In the genomic region with DNA sequence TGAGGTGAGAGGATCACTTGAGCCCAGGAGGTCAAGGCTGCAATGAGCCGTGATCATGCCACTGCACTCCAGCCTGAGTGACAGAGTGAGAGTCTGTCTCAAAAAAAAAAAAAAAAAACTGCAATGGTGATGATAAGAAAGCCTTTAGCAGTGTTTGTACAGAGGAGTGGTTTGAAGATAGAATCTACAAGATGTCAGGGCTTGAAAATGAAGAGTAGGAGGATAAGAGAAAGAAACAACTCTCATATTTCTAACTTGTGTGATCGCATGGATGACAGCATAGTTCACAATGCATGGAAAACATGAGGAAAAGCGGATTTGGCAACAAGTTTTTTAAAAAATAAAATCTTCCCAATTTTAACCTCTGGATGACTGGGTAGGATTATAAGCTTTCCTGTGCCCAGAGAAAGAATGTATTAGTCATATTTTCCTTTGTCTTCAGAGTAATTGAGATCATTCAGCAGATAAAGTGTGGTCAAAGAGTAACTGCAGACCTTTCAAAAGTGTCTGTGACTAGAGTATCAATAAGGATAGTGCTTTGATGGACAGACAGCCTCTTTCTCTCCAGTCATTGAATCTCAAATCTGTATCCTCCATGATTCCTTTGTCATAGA, we compare ENCODE assay signal across 21 cellular contexts.
A peak's percentile ranks its signal among the peaks of the same experiment; 100 is the strongest.
DNase-seq lines count a peak whose midpoint lies in the region; ATAC-seq and TF ChIP-seq lines count a peak whose summit lies in the region.
"Had no signal": no experiment of that assay in that cellular context is flagged by ENCODE, and none has a peak within 500 bp of the region (broad histone marks: within the 10 kb centered on the region; RNA-seq: fewer than 3 reads in every experiment).

No MANE protein-coding gene starts in this region.

- CTCF ChIA-PET in MCF 10A (lab: Yijun Ruan, JAX), result interaction anchor here (0.6 to 1.3 kb wide), 2 partner anchors 325 to 407 kb away, joined by 3 read pairs; no protein-coding TSS in a partner anchor

- no peak overlapping the region for H3K4me3 ChIP-seq in breast epithelium
- H3K4me3 ChIP-seq: esophagus squamous epithelium, prostate gland had no signal

- TF ChIP-seq POLR2A in breast epithelium (IDR thresholded peaks at IDR 0.05), result no peak

- H3K4me3 Mint-ChIP-seq in MCF 10A (ENCODE audit: unreplicated experiment), result no peak overlapping the region
- H3K4me3 Mint-ChIP-seq: activated CD4-positive, alpha-beta T cell treated with anti-CD3 and anti-CD28 coated beads, Interleukin-2, amount 10 ng/mL, durations not matched to agents 7 days and 5 days; activated T-cell treated with anti-CD3 and anti-CD28 coated beads, Interleukin-2, amount 50 U/mL, for 24 hours; CD4-positive, alpha-beta memory T cell; naive B cell had no signal

- intact Hi-C loops in MCF 10A (cut with micrococcal nuclease) (no loop called here), breast epithelium (cut with DNase I; ENCODE audit: low total_unique reads) (no loop called here)

- H3K4me1 ChIP-seq in breast epithelium, result no peaks in the 10 kb centered on the region
- H3K4me1 ChIP-seq: esophagus squamous epithelium, prostate gland had no signal

- H3K27me3 Mint-ChIP-seq in MCF 10A (ENCODE audit: insufficient read depth, unreplicated experiment), result no peaks in the 10 kb centered on the region
- H3K27me3 Mint-ChIP-seq: activated CD4-positive, alpha-beta T cell treated with anti-CD3 and anti-CD28 coated beads, Interleukin-2, amount 10 ng/mL, durations not matched to agents 7 days and 5 days; activated T-cell treated with anti-CD3 and anti-CD28 coated beads, Interleukin-2, amount 50 U/mL, for 24 hours; CD4-positive, alpha-beta memory T cell had no signal

- no peaks in the 10 kb centered on the region for H3K27me3 ChIP-seq in breast epithelium
- H3K27me3 ChIP-seq: esophagus squamous epithelium had no signal

- peaks cover 7% of the 10 kb centered on the region for H3K9me3 Mint-ChIP-seq in MCF 10A (ENCODE audit: unreplicated experiment)
- H3K9me3 Mint-ChIP-seq: activated CD4-positive, alpha-beta T cell treated with anti-CD3 and anti-CD28 coated beads, Interleukin-2, amount 10 ng/mL, durations not matched to agents 7 days and 5 days had no signal

- H3K4me1 Mint-ChIP-seq in MCF 10A (ENCODE audit: insufficient read depth, unreplicated experiment), result peaks cover 11% of the 10 kb centered on the region
- H3K4me1 Mint-ChIP-seq: activated CD4-positive, alpha-beta T cell treated with anti-CD3 and anti-CD28 coated beads, Interleukin-2, amount 10 ng/mL, durations not matched to agents 7 days and 5 days; CD4-positive, alpha-beta memory T cell; naive B cell had no signal

- POLR2A ChIA-PET in MCF 10A (lab: Yijun Ruan, JAX), result interaction anchor here (0.6 kb wide), 1 partner anchor 275 kb away, joined by 5 read pairs; no protein-coding TSS in a partner anchor

- H3K27ac ChIP-seq in breast epithelium, result no peak overlapping the region
- H3K27ac ChIP-seq: 22Rv1, esophagus squamous epithelium, prostate gland had no signal

- H3K9me3 ChIP-seq in breast epithelium, result peaks cover 0 to 2% of the 10 kb centered on the region in 2 donors
- H3K9me3 ChIP-seq: esophagus squamous epithelium, prostate gland had no signal

- no peaks in the 10 kb centered on the region for H3K36me3 Mint-ChIP-seq in MCF 10A (ENCODE audit: insufficient read depth, unreplicated experiment)
- H3K36me3 Mint-ChIP-seq: CD4-positive, alpha-beta memory T cell; naive B cell had no signal

- H3K36me3 ChIP-seq in breast epithelium, result no peaks in the 10 kb centered on the region
- H3K36me3 ChIP-seq: esophagus squamous epithelium, prostate gland had no signal

- DNase-seq in MCF 10A (ENCODE audit: unreplicated experiment) (peak; percentile 33), breast epithelium (ENCODE audit: low spot score in 2 of 2) (no peak), amniotic stem cell (lab: John Stamatoyannopoulos, UW) (peak; percentile 12), glomerular visceral epithelial cell (ENCODE audit: extremely low spot score) (peak; percentile 17), NCI-H1930 (lab: John Stamatoyannopoulos, UW) (no peak), DMS114 treated with DMSO at 0.1 percent for 48 hours (lab: John Stamatoyannopoulos, UW; ENCODE audit: unreplicated experiment) (no peak), NCI-H1417 (lab: John Stamatoyannopoulos, UW) (no peak)
- DNase-seq: activated CD4-positive, alpha-beta T cell treated with anti-CD3 and anti-CD28 coated beads, Interleukin-2, amount 10 ng/mL, durations not matched to agents 7 days and 5 days; activated T-cell treated with anti-CD3 and anti-CD28 coated beads, Interleukin-2, amount 50 U/mL, for 24 hours; amygdala; CD4-positive, alpha-beta memory T cell; cortex of kidney; esophagus squamous epithelium; hypothalamus; naive B cell; NCI-H187 treated with DMSO at 0.1 percent for 48 hours; NCI-H69; stimulated activated CD4-positive, alpha-beta T cell treated with anti-CD3 and anti-CD28 coated beads, Interleukin-15, amount 100 ng/mL, for 24 hours had no signal

- no TSS peak for BruUV-seq in MCF 10A (replicated peaks; lab: Mats Ljungman, UMichigan)

- no peak for ATAC-seq in HG03045 (IDR thresholded peaks at IDR 0.05; ENCODE audit: unreplicated experiment)

- no peak for TF ChIP-seq CTCF in MCF 10A (IDR thresholded peaks at IDR 0.05; ENCODE audit: unreplicated experiment)
- TF ChIP-seq CTCF in breast epithelium (IDR thresholded peaks at IDR 0.05), result no peak

- H3K27ac Mint-ChIP-seq in MCF 10A (ENCODE audit: low read depth, unreplicated experiment), result no peak overlapping the region
- H3K27ac Mint-ChIP-seq: activated CD4-positive, alpha-beta T cell treated with anti-CD3 and anti-CD28 coated beads, Interleukin-2, amount 10 ng/mL, durations not matched to agents 7 days and 5 days; activated T-cell treated with anti-CD3 and anti-CD28 coated beads, Interleukin-2, amount 50 U/mL, for 24 hours; CD4-positive, alpha-beta memory T cell; naive B cell had no signal

Comparison
In these comparisons a context has a peak if more than half of its experiments do, and no peak if none do; other contexts are left out.
1. DNase-seq: peak in MCF 10A (single experiment), amniotic stem cell (single experiment) and glomerular visceral epithelial cell (single experiment); none in breast epithelium (0 of 2), NCI-H1930 (0 of 2), DMS114 treated with DMSO at 0.1 percent for 48 hours (single experiment) and NCI-H1417 (0 of 3).